ENCODE assay signal across 1 cellular context in the genomic region with DNA sequence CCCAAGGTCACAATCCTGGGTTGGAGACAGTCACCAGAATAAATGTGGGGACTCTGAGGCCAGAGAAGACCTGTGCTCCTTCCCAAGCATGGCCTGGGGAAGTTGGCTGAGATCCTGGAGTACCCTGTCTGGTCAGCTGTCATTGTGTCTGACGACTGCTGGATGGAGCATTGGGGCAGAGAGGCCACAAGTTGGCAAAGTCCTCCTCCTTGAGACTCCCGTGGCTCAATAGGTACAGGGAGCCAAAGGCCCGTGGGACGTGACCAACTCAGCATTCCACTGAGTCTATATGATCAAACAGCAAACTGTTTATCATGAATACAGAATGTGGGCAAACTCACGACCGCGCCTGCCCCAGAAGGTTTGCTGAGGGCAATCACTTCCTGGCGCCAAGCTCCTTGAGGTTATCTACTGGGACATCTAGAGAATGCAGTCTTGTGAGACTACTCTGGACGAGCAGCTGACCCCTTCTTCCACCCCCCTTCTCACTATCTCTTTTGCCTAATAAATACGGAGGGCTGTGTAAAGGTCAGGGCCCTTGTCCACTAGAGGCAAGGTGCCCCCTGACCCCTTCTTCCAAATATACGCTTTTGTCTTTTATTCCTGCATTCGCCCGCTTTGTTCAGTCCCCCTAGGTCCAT.
TF ChIP-seq lines count a peak whose summit lies in the region.

No MANE protein-coding gene starts in this region.

TF ChIP-seq in HepG2, 621 proteins besides CTCF, POLR2A, EP300 and RAD21 (continued from another document and continues in another):
- TF ChIP-seq, protein P1, sequence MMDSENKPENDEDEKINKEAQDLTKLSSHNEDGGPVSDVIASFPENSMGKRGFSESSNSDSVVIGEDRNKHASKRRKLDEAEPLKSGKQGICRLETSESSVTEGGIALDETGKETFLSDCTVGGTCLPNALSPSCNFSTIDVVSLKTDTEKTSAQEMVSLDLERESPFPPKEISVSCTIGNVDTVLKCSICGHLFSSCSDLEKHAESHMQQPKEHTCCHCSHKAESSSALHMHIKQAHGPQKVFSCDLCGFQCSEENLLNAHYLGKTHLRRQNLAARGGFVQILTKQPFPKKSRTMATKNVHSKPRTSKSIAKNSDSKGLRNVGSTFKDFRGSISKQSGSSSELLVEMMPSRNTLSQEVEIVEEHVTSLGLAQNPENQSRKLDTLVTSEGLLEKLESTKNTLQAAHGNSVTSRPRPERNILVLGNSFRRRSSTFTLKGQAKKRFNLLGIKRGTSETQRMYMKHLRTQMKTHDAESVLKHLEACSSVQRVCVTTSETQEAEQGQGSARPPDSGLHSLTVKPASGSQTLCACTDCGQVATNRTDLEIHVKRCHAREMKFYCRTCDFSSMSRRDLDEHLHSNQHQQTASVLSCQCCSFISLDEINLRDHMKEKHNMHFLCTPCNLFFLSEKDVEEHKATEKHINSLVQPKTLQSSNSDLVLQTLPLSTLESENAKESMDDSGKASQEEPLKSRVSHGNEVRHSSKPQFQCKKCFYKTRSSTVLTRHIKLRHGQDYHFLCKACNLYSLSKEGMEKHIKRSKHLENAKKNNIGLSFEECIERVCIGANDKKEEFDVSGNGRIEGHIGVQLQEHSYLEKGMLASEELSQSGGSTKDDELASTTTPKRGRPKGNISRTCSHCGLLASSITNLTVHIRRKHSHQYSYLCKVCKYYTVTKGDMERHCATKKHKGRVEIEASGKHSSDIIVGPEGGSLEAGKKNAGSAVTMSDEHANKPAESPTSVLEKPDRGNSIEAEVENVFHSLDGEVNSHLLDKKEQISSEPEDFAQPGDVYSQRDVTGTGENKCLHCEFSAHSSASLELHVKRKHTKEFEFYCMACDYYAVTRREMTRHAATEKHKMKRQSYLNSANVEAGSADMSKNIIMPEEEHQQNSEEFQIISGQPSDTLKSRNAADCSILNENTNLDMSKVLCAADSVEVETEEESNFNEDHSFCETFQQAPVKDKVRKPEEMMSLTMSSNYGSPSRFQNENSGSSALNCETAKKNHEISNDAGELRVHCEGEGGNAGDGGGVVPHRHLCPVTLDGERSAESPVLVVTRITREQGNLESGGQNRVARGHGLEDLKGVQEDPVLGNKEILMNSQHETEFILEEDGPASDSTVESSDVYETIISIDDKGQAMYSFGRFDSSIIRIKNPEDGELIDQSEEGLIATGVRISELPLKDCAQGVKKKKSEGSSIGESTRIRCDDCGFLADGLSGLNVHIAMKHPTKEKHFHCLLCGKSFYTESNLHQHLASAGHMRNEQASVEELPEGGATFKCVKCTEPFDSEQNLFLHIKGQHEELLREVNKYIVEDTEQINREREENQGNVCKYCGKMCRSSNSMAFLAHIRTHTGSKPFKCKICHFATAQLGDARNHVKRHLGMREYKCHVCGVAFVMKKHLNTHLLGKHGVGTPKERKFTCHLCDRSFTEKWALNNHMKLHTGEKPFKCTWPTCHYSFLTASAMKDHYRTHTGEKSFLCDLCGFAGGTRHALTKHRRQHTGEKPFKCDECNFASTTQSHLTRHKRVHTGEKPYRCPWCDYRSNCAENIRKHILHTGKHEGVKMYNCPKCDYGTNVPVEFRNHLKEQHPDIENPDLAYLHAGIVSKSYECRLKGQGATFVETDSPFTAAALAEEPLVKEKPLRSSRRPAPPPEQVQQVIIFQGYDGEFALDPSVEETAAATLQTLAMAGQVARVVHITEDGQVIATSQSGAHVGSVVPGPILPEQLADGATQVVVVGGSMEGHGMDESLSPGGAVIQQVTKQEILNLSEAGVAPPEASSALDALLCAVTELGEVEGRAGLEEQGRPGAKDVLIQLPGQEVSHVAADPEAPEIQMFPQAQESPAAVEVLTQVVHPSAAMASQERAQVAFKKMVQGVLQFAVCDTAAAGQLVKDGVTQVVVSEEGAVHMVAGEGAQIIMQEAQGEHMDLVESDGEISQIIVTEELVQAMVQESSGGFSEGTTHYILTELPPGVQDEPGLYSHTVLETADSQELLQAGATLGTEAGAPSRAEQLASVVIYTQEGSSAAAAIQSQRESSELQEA (CRISPR knock-in tag; IDR thresholded peaks at IDR 0.05; ENCODE audit: not compliant biosample characterization) = no peak
- TF ChIP-seq, protein P2, sequence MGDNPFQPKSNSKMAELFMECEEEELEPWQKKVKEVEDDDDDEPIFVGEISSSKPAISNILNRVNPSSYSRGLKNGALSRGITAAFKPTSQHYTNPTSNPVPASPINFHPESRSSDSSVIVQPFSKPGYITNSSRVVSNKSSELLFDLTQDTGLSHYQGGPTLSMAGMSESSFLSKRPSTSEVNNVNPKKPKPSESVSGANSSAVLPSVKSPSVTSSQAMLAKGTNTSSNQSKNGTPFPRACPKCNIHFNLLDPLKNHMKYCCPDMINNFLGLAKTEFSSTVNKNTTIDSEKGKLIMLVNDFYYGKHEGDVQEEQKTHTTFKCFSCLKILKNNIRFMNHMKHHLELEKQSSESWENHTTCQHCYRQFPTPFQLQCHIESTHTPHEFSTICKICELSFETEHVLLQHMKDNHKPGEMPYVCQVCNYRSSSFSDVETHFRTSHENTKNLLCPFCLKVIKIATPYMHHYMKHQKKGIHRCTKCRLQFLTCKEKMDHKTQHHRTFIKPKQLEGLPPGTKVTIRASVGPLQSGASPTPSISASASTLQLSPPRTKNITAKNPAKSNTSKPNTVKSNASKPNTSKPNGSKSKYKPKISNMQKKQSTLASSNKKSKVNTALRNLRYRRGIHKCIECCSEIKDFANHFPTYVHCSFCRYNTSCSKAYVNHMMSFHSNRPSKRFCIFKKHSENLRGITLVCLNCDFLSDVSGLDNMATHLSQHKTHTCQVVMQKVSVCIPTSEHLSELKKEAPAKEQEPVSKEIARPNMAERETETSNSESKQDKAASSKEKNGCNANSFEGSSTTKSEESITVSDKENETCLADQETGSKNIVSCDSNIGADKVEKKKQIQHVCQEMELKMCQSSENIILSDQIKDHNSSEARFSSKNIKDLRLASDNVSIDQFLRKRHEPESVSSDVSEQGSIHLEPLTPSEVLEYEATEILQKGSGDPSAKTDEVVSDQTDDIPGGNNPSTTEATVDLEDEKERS (CRISPR knock-in tag; IDR thresholded peaks at IDR 0.05) = peak; percentile 31; the same call in 1 of the 2 replicates
- no peak for TF ChIP-seq PRMT3 (CRISPR knock-in tag; IDR thresholded peaks at IDR 0.05; ENCODE audit: borderline replicate concordance, low read depth)
- TF ChIP-seq, protein P3, sequence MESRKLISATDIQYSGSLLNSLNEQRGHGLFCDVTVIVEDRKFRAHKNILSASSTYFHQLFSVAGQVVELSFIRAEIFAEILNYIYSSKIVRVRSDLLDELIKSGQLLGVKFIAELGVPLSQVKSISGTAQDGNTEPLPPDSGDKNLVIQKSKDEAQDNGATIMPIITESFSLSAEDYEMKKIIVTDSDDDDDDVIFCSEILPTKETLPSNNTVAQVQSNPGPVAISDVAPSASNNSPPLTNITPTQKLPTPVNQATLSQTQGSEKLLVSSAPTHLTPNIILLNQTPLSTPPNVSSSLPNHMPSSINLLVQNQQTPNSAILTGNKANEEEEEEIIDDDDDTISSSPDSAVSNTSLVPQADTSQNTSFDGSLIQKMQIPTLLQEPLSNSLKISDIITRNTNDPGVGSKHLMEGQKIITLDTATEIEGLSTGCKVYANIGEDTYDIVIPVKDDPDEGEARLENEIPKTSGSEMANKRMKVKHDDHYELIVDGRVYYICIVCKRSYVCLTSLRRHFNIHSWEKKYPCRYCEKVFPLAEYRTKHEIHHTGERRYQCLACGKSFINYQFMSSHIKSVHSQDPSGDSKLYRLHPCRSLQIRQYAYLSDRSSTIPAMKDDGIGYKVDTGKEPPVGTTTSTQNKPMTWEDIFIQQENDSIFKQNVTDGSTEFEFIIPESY (CRISPR knock-in tag; IDR thresholded peaks at IDR 0.05) = no peak
- TF ChIP-seq YEATS4 (CRISPR knock-in tag; IDR thresholded peaks at IDR 0.05; ENCODE audit: borderline replicate concordance) = no peak
- TF ChIP-seq, protein P4, sequence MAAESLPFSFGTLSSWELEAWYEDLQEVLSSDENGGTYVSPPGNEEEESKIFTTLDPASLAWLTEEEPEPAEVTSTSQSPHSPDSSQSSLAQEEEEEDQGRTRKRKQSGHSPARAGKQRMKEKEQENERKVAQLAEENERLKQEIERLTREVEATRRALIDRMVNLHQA (CRISPR knock-in tag; IDR thresholded peaks at IDR 0.05) = no peak
- no peak for TF ChIP-seq PHF8 (CRISPR knock-in tag; IDR thresholded peaks at IDR 0.05)
- no peak for TF ChIP-seq HOXA5 (CRISPR knock-in tag; IDR thresholded peaks at IDR 0.05)
- TF ChIP-seq ATRX (CRISPR knock-in tag; IDR thresholded peaks at IDR 0.05; ENCODE audit: borderline replicate concordance) = no peak
- no peak for TF ChIP-seq FIP1L1 (IDR thresholded peaks at IDR 0.05; ENCODE audit: borderline replicate concordance, insufficient read depth, low read depth, low read length)
- TF ChIP-seq ZFP37 (CRISPR knock-in tag; IDR thresholded peaks at IDR 0.05; ENCODE audit: borderline replicate concordance) = no peak
- no peak for TF ChIP-seq FOXK2 (IDR thresholded peaks at IDR 0.05)
- no peak for TF ChIP-seq FOXA3 (CRISPR knock-in tag; IDR thresholded peaks at IDR 0.05)
- no peak for TF ChIP-seq SP5 (CRISPR knock-in tag; IDR thresholded peaks at IDR 0.05; ENCODE audit: borderline replicate concordance, low read depth)
- TF ChIP-seq ZNF343 (CRISPR knock-in tag; IDR thresholded peaks at IDR 0.05) = no peak
- TF ChIP-seq ZNF205 (CRISPR knock-in tag; IDR thresholded peaks at IDR 0.05) = no peak
- no peak for TF ChIP-seq ZFP41 (CRISPR knock-in tag; IDR thresholded peaks at IDR 0.05; ENCODE audit: borderline replicate concordance)
- no peak for TF ChIP-seq CEBPG (CRISPR knock-in tag; IDR thresholded peaks at IDR 0.05)
- no peak for TF ChIP-seq U2AF1 (optimal IDR thresholded peaks at IDR 0.05; ENCODE audit: low read depth, low read length)
- TF ChIP-seq MBD4 (IDR thresholded peaks at IDR 0.05; ENCODE audit: borderline replicate concordance, low read length) = no peak
- TF ChIP-seq, protein P5, sequence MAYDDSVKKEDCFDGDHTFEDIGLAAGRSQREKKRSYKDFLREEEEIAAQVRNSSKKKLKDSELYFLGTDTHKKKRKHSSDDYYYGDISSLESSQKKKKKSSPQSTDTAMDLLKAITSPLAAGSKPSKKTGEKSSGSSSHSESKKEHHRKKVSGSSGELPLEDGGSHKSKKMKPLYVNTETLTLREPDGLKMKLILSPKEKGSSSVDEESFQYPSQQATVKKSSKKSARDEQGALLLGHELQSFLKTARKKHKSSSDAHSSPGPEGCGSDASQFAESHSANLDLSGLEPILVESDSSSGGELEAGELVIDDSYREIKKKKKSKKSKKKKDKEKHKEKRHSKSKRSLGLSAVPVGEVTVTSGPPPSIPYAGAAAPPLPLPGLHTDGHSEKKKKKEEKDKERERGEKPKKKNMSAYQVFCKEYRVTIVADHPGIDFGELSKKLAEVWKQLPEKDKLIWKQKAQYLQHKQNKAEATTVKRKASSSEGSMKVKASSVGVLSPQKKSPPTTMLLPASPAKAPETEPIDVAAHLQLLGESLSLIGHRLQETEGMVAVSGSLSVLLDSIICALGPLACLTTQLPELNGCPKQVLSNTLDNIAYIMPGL (CRISPR knock-in tag; IDR thresholded peaks at IDR 0.05; ENCODE audit: borderline replicate concordance in 1 of 2, low read depth in 1 of 2) = 0 out of 4 replicates have a peak, but pooled peaks of 1 of the 2 experiments have one; percentile 16
- TF ChIP-seq, protein P6, sequence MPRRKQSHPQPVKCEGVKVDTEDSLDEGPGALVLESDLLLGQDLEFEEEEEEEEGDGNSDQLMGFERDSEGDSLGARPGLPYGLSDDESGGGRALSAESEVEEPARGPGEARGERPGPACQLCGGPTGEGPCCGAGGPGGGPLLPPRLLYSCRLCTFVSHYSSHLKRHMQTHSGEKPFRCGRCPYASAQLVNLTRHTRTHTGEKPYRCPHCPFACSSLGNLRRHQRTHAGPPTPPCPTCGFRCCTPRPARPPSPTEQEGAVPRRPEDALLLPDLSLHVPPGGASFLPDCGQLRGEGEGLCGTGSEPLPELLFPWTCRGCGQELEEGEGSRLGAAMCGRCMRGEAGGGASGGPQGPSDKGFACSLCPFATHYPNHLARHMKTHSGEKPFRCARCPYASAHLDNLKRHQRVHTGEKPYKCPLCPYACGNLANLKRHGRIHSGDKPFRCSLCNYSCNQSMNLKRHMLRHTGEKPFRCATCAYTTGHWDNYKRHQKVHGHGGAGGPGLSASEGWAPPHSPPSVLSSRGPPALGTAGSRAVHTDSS (CRISPR knock-in tag; conservative IDR thresholded peaks at IDR 0.05) = no peak
- no peak for TF ChIP-seq SCMH1 (CRISPR knock-in tag; IDR thresholded peaks at IDR 0.05; ENCODE audit: borderline replicate concordance)
- TF ChIP-seq, protein P7, sequence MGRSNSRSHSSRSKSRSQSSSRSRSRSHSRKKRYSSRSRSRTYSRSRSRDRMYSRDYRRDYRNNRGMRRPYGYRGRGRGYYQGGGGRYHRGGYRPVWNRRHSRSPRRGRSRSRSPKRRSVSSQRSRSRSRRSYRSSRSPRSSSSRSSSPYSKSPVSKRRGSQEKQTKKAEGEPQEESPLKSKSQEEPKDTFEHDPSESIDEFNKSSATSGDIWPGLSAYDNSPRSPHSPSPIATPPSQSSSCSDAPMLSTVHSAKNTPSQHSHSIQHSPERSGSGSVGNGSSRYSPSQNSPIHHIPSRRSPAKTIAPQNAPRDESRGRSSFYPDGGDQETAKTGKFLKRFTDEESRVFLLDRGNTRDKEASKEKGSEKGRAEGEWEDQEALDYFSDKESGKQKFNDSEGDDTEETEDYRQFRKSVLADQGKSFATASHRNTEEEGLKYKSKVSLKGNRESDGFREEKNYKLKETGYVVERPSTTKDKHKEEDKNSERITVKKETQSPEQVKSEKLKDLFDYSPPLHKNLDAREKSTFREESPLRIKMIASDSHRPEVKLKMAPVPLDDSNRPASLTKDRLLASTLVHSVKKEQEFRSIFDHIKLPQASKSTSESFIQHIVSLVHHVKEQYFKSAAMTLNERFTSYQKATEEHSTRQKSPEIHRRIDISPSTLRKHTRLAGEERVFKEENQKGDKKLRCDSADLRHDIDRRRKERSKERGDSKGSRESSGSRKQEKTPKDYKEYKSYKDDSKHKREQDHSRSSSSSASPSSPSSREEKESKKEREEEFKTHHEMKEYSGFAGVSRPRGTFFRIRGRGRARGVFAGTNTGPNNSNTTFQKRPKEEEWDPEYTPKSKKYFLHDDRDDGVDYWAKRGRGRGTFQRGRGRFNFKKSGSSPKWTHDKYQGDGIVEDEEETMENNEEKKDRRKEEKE (IDR thresholded peaks at IDR 0.05) = no peak
- TF ChIP-seq AGO2 (optimal IDR thresholded peaks at IDR 0.05; ENCODE audit: low read depth, low read length) = no peak
- TF ChIP-seq ZNF598 (CRISPR knock-in tag; IDR thresholded peaks at IDR 0.05; ENCODE audit: borderline replicate concordance) = no peak
- TF ChIP-seq ZNF296 (CRISPR knock-in tag; conservative IDR thresholded peaks at IDR 0.05) = no peak
- no peak for TF ChIP-seq MAF1 (CRISPR knock-in tag; IDR thresholded peaks at IDR 0.05; ENCODE audit: borderline replicate concordance)
